ENCODE assay signal across 1 cellular context in genomic region chr19:11813801-11814706, GRCh38.
A peak's percentile ranks its signal among the peaks of the same experiment; 100 is the strongest.
TF ChIP-seq lines count a peak whose summit lies in the region.

Gene ZNF440, plus strand, starts transcription at chr19:11814273. Its CDS starts 175 bp downstream, at chr19:11814448.

TF ChIP-seq in K562, 482 proteins besides CTCF, POLR2A, EP300 and RAD21 (continued from another document and continues in another):
- TF ChIP-seq, protein P1, sequence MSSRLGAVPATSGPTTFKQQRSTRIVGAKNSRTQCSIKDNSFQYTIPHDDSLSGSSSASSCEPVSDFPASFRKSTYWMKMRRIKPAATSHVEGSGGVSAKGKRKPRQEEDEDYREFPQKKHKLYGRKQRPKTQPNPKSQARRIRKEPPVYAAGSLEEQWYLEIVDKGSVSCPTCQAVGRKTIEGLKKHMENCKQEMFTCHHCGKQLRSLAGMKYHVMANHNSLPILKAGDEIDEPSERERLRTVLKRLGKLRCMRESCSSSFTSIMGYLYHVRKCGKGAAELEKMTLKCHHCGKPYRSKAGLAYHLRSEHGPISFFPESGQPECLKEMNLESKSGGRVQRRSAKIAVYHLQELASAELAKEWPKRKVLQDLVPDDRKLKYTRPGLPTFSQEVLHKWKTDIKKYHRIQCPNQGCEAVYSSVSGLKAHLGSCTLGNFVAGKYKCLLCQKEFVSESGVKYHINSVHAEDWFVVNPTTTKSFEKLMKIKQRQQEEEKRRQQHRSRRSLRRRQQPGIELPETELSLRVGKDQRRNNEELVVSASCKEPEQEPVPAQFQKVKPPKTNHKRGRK (tag; IDR thresholded peaks at IDR 0.05) = no peak
- TF ChIP-seq JUNB (CRISPR knock-in tag; conservative IDR thresholded peaks at IDR 0.05) (no peak), ZNF316 (IDR thresholded peaks at IDR 0.05) (no peak), ATF6 (CRISPR knock-in tag; IDR thresholded peaks at IDR 0.05) (0 out of 2 replicates have a peak, but pooled peaks have one; percentile 75), NUFIP1 (IDR thresholded peaks at IDR 0.05; ENCODE audit: partially characterized antibody) (no peak), ILF3 (IDR thresholded peaks at IDR 0.05; ENCODE audit: borderline replicate concordance) (no peak), STAT5B (CRISPR knock-in tag; IDR thresholded peaks at IDR 0.05) (no peak), RBM34 (IDR thresholded peaks at IDR 0.05; ENCODE audit: borderline replicate concordance, insufficient read depth, low read length) (no peak), IRF2 (CRISPR knock-in tag; IDR thresholded peaks at IDR 0.05) (no peak), ZNF695 (CRISPR knock-in tag; IDR thresholded peaks at IDR 0.05) (no peak), ATF4 (CRISPR knock-in tag; IDR thresholded peaks at IDR 0.05) (no peak), RFX7 (CRISPR knock-in tag; IDR thresholded peaks at IDR 0.05) (no peak), MEF2A (IDR thresholded peaks at IDR 0.05; ENCODE audit: control insufficient read depth, low read depth, low read length) (no peak), HDGF (IDR thresholded peaks at IDR 0.05) (no peak), ESRRB (CRISPR knock-in tag; IDR thresholded peaks at IDR 0.05; ENCODE audit: borderline replicate concordance) (no peak), SMAD3 (CRISPR knock-in tag; conservative IDR thresholded peaks at IDR 0.05) (no peak), ZKSCAN8 (CRISPR knock-in tag; IDR thresholded peaks at IDR 0.05) (no peak), TAF9B (IDR thresholded peaks at IDR 0.05; ENCODE audit: partially characterized antibody) (peak; percentile 87), CHAMP1 (IDR thresholded peaks at IDR 0.05) (no peak), NR2C1 (IDR thresholded peaks at IDR 0.05) (no peak), NR2C1 (tag; IDR thresholded peaks at IDR 0.05) (no peak), USF1 (CRISPR knock-in tag; IDR thresholded peaks at IDR 0.05) (no peak), ZNF780A (CRISPR knock-in tag; IDR thresholded peaks at IDR 0.05) (no peak), PREB (CRISPR knock-in tag; IDR thresholded peaks at IDR 0.05) (no peak), FOXK1 (CRISPR knock-in tag; IDR thresholded peaks at IDR 0.05; ENCODE audit: borderline replicate concordance) (no peak), TAF1 (IDR thresholded peaks at IDR 0.05; ENCODE audit: control insufficient read depth, extremely low read depth, insufficient read depth, low read length, severe bottlenecking) (peak; percentile 94), ZNF655 (CRISPR knock-in tag; IDR thresholded peaks at IDR 0.05) (no peak), RCOR1 (IDR thresholded peaks at IDR 0.05; ENCODE audit: borderline replicate concordance in 1 of 2, low read depth in 2 of 2, low read length in 2 of 2) (no peak; a peak in 1 of 4 replicates), ARID2 (IDR thresholded peaks at IDR 0.05) (no peak), NBN (IDR thresholded peaks at IDR 0.05; ENCODE audit: low read depth) (peak; percentile 57; the same call in 1 of the 2 replicates), SRSF1 (IDR thresholded peaks at IDR 0.05; ENCODE audit: low read depth, low read length) (no peak), CLOCK (CRISPR knock-in tag; IDR thresholded peaks at IDR 0.05; ENCODE audit: borderline replicate concordance) (no peak), NRF1 (conservative IDR thresholded peaks at IDR 0.05 in 1 of 2, IDR thresholded peaks at IDR 0.05 in 1 of 2) (peak; percentile 46 to 66; a peak in 3 of 4 replicates), TCFL5 (CRISPR knock-in tag; conservative IDR thresholded peaks at IDR 0.05) (no peak), CHD2 (IDR thresholded peaks at IDR 0.05; ENCODE audit: low read depth, low read length) (peak; percentile 67), HINFP (tag; conservative IDR thresholded peaks at IDR 0.05; ENCODE audit: low read depth) (no peak)
- TF ChIP-seq, protein P2, sequence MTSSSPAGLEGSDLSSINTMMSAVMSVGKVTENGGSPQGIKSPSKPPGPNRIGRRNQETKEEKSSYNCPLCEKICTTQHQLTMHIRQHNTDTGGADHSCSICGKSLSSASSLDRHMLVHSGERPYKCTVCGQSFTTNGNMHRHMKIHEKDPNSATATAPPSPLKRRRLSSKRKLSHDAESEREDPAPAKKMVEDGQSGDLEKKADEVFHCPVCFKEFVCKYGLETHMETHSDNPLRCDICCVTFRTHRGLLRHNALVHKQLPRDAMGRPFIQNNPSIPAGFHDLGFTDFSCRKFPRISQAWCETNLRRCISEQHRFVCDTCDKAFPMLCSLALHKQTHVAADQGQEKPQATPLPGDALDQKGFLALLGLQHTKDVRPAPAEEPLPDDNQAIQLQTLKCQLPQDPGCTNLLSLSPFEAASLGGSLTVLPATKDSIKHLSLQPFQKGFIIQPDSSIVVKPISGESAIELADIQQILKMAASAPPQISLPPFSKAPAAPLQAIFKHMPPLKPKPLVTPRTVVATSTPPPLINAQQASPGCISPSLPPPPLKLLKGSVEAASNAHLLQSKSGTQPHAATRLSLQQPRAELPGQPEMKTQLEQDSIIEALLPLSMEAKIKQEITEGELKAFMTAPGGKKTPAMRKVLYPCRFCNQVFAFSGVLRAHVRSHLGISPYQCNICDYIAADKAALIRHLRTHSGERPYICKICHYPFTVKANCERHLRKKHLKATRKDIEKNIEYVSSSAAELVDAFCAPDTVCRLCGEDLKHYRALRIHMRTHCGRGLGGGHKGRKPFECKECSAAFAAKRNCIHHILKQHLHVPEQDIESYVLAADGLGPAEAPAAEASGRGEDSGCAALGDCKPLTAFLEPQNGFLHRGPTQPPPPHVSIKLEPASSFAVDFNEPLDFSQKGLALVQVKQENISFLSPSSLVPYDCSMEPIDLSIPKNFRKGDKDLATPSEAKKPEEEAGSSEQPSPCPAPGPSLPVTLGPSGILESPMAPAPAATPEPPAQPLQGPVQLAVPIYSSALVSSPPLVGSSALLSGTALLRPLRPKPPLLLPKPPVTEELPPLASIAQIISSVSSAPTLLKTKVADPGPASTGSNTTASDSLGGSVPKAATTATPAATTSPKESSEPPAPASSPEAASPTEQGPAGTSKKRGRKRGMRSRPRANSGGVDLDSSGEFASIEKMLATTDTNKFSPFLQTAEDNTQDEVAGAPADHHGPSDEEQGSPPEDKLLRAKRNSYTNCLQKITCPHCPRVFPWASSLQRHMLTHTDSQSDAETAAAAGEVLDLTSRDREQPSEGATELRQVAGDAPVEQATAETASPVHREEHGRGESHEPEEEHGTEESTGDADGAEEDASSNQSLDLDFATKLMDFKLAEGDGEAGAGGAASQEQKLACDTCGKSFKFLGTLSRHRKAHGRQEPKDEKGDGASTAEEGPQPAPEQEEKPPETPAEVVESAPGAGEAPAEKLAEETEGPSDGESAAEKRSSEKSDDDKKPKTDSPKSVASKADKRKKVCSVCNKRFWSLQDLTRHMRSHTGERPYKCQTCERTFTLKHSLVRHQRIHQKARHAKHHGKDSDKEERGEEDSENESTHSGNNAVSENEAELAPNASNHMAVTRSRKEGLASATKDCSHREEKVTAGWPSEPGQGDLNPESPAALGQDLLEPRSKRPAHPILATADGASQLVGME (CRISPR knock-in tag; IDR thresholded peaks at IDR 0.05) = no peak
- TF ChIP-seq, protein P3, sequence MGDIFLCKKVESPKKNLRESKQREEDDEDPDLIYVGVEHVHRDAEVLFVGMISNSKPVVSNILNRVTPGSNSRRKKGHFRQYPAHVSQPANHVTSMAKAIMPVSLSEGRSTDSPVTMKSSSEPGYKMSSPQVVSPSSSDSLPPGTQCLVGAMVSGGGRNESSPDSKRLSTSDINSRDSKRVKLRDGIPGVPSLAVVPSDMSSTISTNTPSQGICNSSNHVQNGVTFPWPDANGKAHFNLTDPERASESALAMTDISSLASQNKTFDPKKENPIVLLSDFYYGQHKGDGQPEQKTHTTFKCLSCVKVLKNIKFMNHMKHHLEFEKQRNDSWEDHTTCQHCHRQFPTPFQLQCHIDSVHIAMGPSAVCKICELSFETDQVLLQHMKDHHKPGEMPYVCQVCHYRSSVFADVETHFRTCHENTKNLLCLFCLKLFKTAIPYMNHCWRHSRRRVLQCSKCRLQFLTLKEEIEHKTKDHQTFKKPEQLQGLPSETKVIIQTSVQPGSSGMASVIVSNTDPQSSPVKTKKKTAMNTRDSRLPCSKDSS (IDR thresholded peaks at IDR 0.05; ENCODE audit: low read depth, partially characterized antibody) = no peak
